In the genomic region with DNA sequence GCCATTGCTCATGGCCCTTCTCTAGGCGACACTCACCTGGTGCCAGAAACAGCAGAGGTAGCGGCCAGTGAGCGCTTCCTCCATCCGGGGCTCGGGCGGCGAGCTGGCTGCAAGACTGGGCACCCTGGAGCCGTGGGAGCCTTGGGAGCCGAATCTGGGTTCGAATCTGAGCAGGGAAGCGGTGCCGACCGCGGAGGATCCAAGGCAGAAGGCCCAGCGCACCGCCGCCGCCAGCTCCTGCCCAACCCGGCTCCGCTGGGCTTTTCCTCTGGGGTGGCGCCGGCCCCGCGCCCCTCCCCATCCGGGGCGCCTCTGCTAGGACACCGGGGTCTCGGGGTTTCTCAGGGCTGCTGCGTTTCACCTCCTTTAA, we compare ENCODE assay signal across 21 cellular contexts. TPM values are rescaled to one million over a fixed set of nuclear protein-coding genes. Genes with fewer than 3 reads are reported as not detected.
DNase-seq lines count a peak whose midpoint lies in the region; ATAC-seq, FAIRE-seq and TF ChIP-seq lines count a peak whose summit lies in the region.
"Had no signal": no experiment of that assay in that cellular context is flagged by ENCODE, and none has a peak within 500 bp of the region (broad histone marks: within the 10 kb centered on the region; RNA-seq: fewer than 3 reads in every experiment).

No MANE protein-coding gene starts in this region.

- intact Hi-C loops in right lobe of liver (cut with DNase I) (loop anchor here in 1 of 2 donors (5.0 kb wide), 1 partner anchor 215 kb away; no protein-coding TSS in a partner anchor), HepG2 (cut with micrococcal nuclease; ENCODE audit: unreplicated experiment) (loop anchor here (5.0 kb wide), 1 partner anchor 345 kb away; no protein-coding TSS in a partner anchor), right cardiac atrium (cut with DNase I) (loop anchor here in 1 of 4 donors (10.0 kb wide), 1 partner anchor 348 kb away; no protein-coding TSS in a partner anchor), ovary (cut with DNase I) (loop anchor here (2.0 to 10.0 kb wide), 4 partner anchors 158 to 345 kb away; no protein-coding TSS in a partner anchor), vagina (cut with DNase I) (no loop called here)

- WGBS in right lobe of liver (ENCODE audit: insufficient coverage, low coverage, low lambda C conversion rate, missing lambda C conversion rate): no CpG with 5 or more reads among the region's 29 CpGs
- WGBS in HepG2 (ENCODE audit: low lambda C conversion rate): 96% methylated on average over 14 of the region's 29 CpGs
- 43% methylated on average over 29 of the region's 29 CpGs for WGBS in right cardiac atrium
- 27 to 37% (median 28%) methylated on average over 22 to 29 of the region's 29 CpGs for WGBS in ovary, 3 donors

- H3K4me1 ChIP-seq in right lobe of liver: peaks cover 0 to 23% (median 3%) of the 10 kb centered on the region in 4 donors
- peaks cover 36% of the 10 kb centered on the region for H3K4me1 ChIP-seq in HepG2 (ENCODE audit: insufficient read depth, low read length)
- no peaks in the 10 kb centered on the region for H3K4me1 ChIP-seq in right cardiac atrium (ENCODE audit: control insufficient read depth, insufficient read depth, low read length)
- peaks cover 11% of the 10 kb centered on the region for H3K4me1 ChIP-seq in ovary (ENCODE audit: insufficient read depth)
- peaks cover 41% of the 10 kb centered on the region for H3K4me1 ChIP-seq in vagina

- TF ChIP-seq RAD21 in HepG2 (CRISPR knock-in tag; IDR thresholded peaks at IDR 0.05): no peak

- H3K9me3 ChIP-seq in right lobe of liver: no peaks in the 10 kb centered on the region
- no peaks in the 10 kb centered on the region for H3K9me3 ChIP-seq in HepG2 (ENCODE audit: low read length)
- H3K9me3 ChIP-seq in right cardiac atrium (ENCODE audit: control insufficient read depth, low read length): no peaks in the 10 kb centered on the region
- H3K9me3 ChIP-seq in ovary: no peaks in the 10 kb centered on the region
- no peaks in the 10 kb centered on the region for H3K9me3 ChIP-seq in vagina

- no TSS peak for BruUV-seq in HepG2 (replicated peaks; lab: Mats Ljungman, UMichigan)

- TF ChIP-seq CTCF in right lobe of liver (IDR thresholded peaks at IDR 0.05) (no peak), HepG2 (CRISPR knock-in tag; IDR thresholded peaks at IDR 0.05) (no peak), ovary (IDR thresholded peaks at IDR 0.05) (no peak), vagina (IDR thresholded peaks at IDR 0.05) (no peak)

- no peak for FAIRE-seq in HepG2 (lab: Jason Lieb, UNC)
- FAIRE-seq: A204.1, colon, GM12891, GM19239 had no signal

- H4K20me1 ChIP-seq in HepG2 (ENCODE audit: insufficient read depth, low read length): no peaks in the 10 kb centered on the region

- in situ Hi-C loops in HepG2 (cut with HindIII; ENCODE audit: extremely low pct_ligation_motif_present, low pct_unique_long_range_greater_than_20kb): loop anchor here (5.0 to 25.0 kb wide), 2 partner anchors 220 to 355 kb away; no protein-coding TSS in a partner anchor

- DNase-seq in right lobe of liver (peak in 2 of 3 donors; percentile 14 to 43), HepG2 (ENCODE audit: low spot score) (no peak), right cardiac atrium (peak in 2 of 3 donors; percentile 15 to 53), ovary (peak in 3 of 5 donors; percentile 14 to 35 (median 31)), vagina (ENCODE audit: extremely low spot score in 2 of 2) (no peak), NCI-H1694 (lab: John Stamatoyannopoulos, UW) (no peak)
- DNase-seq: activated CD8-positive, alpha-beta memory T cell treated with anti-CD3 and anti-CD28 coated beads, Interleukin-2, amount 10 ng/mL, durations not matched to agents 7 days and 5 days; activated naive CD4-positive, alpha-beta T cell treated with Interleukin-2 at 50 U/mL for 16 hours; CD4-positive, alpha-beta T cell; EL; stimulated activated naive CD4-positive, alpha-beta T cell; WERI-Rb-1 had no signal

- TF ChIP-seq POLR2A in right lobe of liver (IDR thresholded peaks at IDR 0.05): no peak
- TF ChIP-seq POLR2A in HepG2 (IDR thresholded peaks at IDR 0.05; ENCODE audit: insufficient read depth in 1 of 2, low read depth in 2 of 2, low read length in 2 of 2): no peak
- TF ChIP-seq POLR2A in ovary (IDR thresholded peaks at IDR 0.05): no peak
- TF ChIP-seq POLR2A in vagina (IDR thresholded peaks at IDR 0.05): no peak

- no peak overlapping the region for H3K27ac ChIP-seq in right lobe of liver
- H3K27ac ChIP-seq in HepG2 (ENCODE audit: extremely low read length, insufficient read depth, low read length): no peak overlapping the region
- no peak overlapping the region for H3K27ac ChIP-seq in right cardiac atrium (ENCODE audit: low read length)
- H3K27ac ChIP-seq in ovary: no peak overlapping the region
- no peak overlapping the region for H3K27ac ChIP-seq in vagina
- H3K27ac ChIP-seq: WERI-Rb-1 had no signal

- no peak overlapping the region for H3K9ac ChIP-seq in HepG2 (ENCODE audit: insufficient read depth, low read depth, low read length)

- POLR2A ChIA-PET in HepG2 (lab: Yijun Ruan, JAX): interaction anchor here (0.9 to 1.6 kb wide), 2 partner anchors 253 to 274 kb away, joined by 3 read pairs; no protein-coding TSS in a partner anchor

- no peak overlapping the region for H2AFZ ChIP-seq in HepG2 (ENCODE audit: low read length)

- no peaks in the 10 kb centered on the region for H3K36me3 ChIP-seq in right lobe of liver
- no peaks in the 10 kb centered on the region for H3K36me3 ChIP-seq in HepG2 (replicated peaks in 1 of 2; ENCODE audit: control insufficient read depth in 1 of 2, insufficient read depth in 2 of 2, low read length in 2 of 2)
- H3K36me3 ChIP-seq in ovary: no peaks in the 10 kb centered on the region
- no peaks in the 10 kb centered on the region for H3K36me3 ChIP-seq in vagina
- H3K36me3 ChIP-seq: WERI-Rb-1 had no signal

- ATAC-seq in right lobe of liver: no peak
- no peak for ATAC-seq in HepG2
- no peak for ATAC-seq in right cardiac atrium
- ATAC-seq in esophagus mucosa: no peak
- ATAC-seq in GM18907 (IDR thresholded peaks at IDR 0.05; ENCODE audit: unreplicated experiment): no peak
- ATAC-seq: activated CD8-positive, alpha-beta memory T cell treated with anti-CD3 and anti-CD28 coated beads, Interleukin-2, amount 10 ng/mL, durations not matched to agents 7 days and 5 days had no signal

- no peak overlapping the region for H3K4me2 ChIP-seq in HepG2 (ENCODE audit: low read depth, low read length)

- H3K79me2 ChIP-seq in HepG2 (ENCODE audit: insufficient read depth, low read length): peaks cover 2% of the 10 kb centered on the region

- peaks cover 0 to 46% of the 10 kb centered on the region in 2 donors for H3K27me3 ChIP-seq in right lobe of liver
- peaks cover 6 to 34% of the 10 kb centered on the region in 2 experiments for H3K27me3 ChIP-seq in HepG2 (ENCODE audit: control insufficient read depth in 1 of 2, insufficient read depth in 2 of 2, low read length in 2 of 2)
- no peaks in the 10 kb centered on the region for H3K27me3 ChIP-seq in right cardiac atrium (ENCODE audit: control insufficient read depth, insufficient read depth)
- peaks cover 8% of the 10 kb centered on the region for H3K27me3 ChIP-seq in ovary
- peaks cover 32% of the 10 kb centered on the region for H3K27me3 ChIP-seq in vagina

- no peak overlapping the region for H3K4me3 ChIP-seq in right lobe of liver
- H3K4me3 ChIP-seq in HepG2 (replicated peaks in 1 of 3; ENCODE audit: insufficient read depth in 1 of 3, low read depth in 2 of 3, low read length in 3 of 3): no peak overlapping the region
- no peak overlapping the region for H3K4me3 ChIP-seq in right cardiac atrium (ENCODE audit: low read length)
- no peak overlapping the region for H3K4me3 ChIP-seq in ovary
- peak overlapping the region; percentile 41 to 43 for H3K4me3 ChIP-seq in vagina

- CTCF ChIA-PET in HepG2 (lab: Yijun Ruan, JAX; ENCODE audit: low intra/inter-chr PET ratio, low total read pairs): interaction anchor here (1.5 to 1.9 kb wide), 2 partner anchors 343 to 357 kb away, joined by 3 to 13 read pairs; no protein-coding TSS in a partner anchor

- TF ChIP-seq EP300 in HepG2 (IDR thresholded peaks at IDR 0.05; ENCODE audit: low read depth in 2 of 2, low read length in 2 of 2): no peak
- no peak for TF ChIP-seq EP300 in HepG2 (CRISPR knock-in tag; IDR thresholded peaks at IDR 0.05; ENCODE audit: borderline replicate concordance)
- TF ChIP-seq EP300 in ovary (IDR thresholded peaks at IDR 0.05): no peak

RNA-seq across cellular contexts. Expression of a gene that starts 1.7 kb away (rescaled TPM):
- total RNA-seq in right lobe of liver (under 1 TPM; 0.06 to 0.75 (median 0.28) TPM), HepG2 (2016; rRNA removed; fragmentation: Illumina TruSeq; extraction: Trizol) (0.13 and 0.15 TPM in 2 replicates), right cardiac atrium (1 to 10 TPM; 1.1 to 2.9 (median 1.8) TPM), ovary (10 to 100 TPM in 2 of 7 donors, 1 to 10 TPM in 5; 1.1 to 17.3 (median 4.3) TPM), vagina (3.9 TPM), esophagus mucosa (0.44 TPM)
- total RNA-seq in HepG2 (2016; cell fraction: cytosol; rRNA removed; fragmentation: Illumina TruSeq; extraction: Trizol; ENCODE audit: low read depth): under 0.01 and 0.35 TPM in 2 replicates
- 0.21 and 0.24 TPM in 2 replicates for total RNA-seq in HepG2 (2016; cell fraction: insoluble cytoplasmic fraction; rRNA removed; fragmentation: Illumina TruSeq; extraction: Trizol)
- total RNA-seq in HepG2 (2016; cell fraction: membrane; rRNA removed; fragmentation: Illumina TruSeq; extraction: Trizol): 0.19 and 0.24 TPM in 2 replicates
- 0.12 and 1.1 TPM in 2 replicates for total RNA-seq in HepG2 (2016; cell fraction: nucleus; rRNA removed; fragmentation: Illumina TruSeq; extraction: Trizol)
- polyA plus RNA-seq in HepG2 (2011; rRNA removed) (0.81 and 1.5 TPM in 2 replicates), right cardiac atrium (1.9 TPM), ovary (1 to 10 TPM; 1.3 to 1.9 TPM)
- 0.96 and 1.0 TPM in 2 replicates for polyA plus RNA-seq in HepG2 (2011; cell fraction: cytosol; rRNA removed)
- 5.9 and 6.8 TPM in 2 replicates for polyA plus RNA-seq in HepG2 (2011; cell fraction: nucleus; rRNA removed)
- polyA plus RNA-seq in HepG2 (2012): 1.7 and 1.8 TPM in 2 replicates
- not detected in 2 replicates for polyA plus RNA-seq in HepG2 (2016; cell fraction: cytosol; fragmentation: Illumina TruSeq; extraction: Trizol; ENCODE audit: low read depth)
- polyA plus RNA-seq in HepG2 (2016; cell fraction: insoluble cytoplasmic fraction; fragmentation: Illumina TruSeq; extraction: Trizol; ENCODE audit: low read depth): 0.15 and 0.46 TPM in 2 replicates
- polyA plus RNA-seq in HepG2 (2016; cell fraction: membrane; fragmentation: Illumina TruSeq; extraction: Trizol; ENCODE audit: low read depth): 0.13 TPM in 1 of 2 replicates, not detected in the other
- 0.34 and 0.47 TPM in 2 replicates for polyA plus RNA-seq in HepG2 (2016; cell fraction: nucleus; fragmentation: Illumina TruSeq; extraction: Trizol; ENCODE audit: insufficient read depth, low read depth)
- polyA minus RNA-seq in HepG2 (2011; rRNA and poly(A)+ RNA removed; ENCODE audit: low replicate concordance): 0.40 TPM in 1 of 2 replicates, not detected in the other
- polyA minus RNA-seq in HepG2 (2011; cell fraction: cytosol; rRNA and poly(A)+ RNA removed): 0.79 and 1.1 TPM in 2 replicates
- polyA minus RNA-seq in HepG2 (2011; cell fraction: nucleus; rRNA and poly(A)+ RNA removed): 2.1 and 2.4 TPM in 2 replicates
- total RNA-seq: activated CD8-positive, alpha-beta memory T cell treated with anti-CD3 and anti-CD28 coated beads, Interleukin-2, amount 10 ng/mL, durations not matched to agents 7 days and 5 days; CD4-positive, alpha-beta T cell; OCI-LY7 had no signal

RNA-seq across cellular contexts. Expression of a gene that starts 46.0 kb away (rescaled TPM):
- not detected for total RNA-seq in right lobe of liver
- total RNA-seq in HepG2 (2016; rRNA removed; fragmentation: Illumina TruSeq; extraction: Trizol): not detected in 2 replicates
- not detected in 2 replicates for total RNA-seq in HepG2 (2016; cell fraction: cytosol; rRNA removed; fragmentation: Illumina TruSeq; extraction: Trizol; ENCODE audit: low read depth)
- not detected in 2 replicates for total RNA-seq in HepG2 (2016; cell fraction: insoluble cytoplasmic fraction; rRNA removed; fragmentation: Illumina TruSeq; extraction: Trizol)
- total RNA-seq in HepG2 (2016; cell fraction: membrane; rRNA removed; fragmentation: Illumina TruSeq; extraction: Trizol): not detected in 2 replicates
- not detected in 2 replicates for total RNA-seq in HepG2 (2016; cell fraction: nucleus; rRNA removed; fragmentation: Illumina TruSeq; extraction: Trizol)
- not detected in 2 replicates for polyA plus RNA-seq in HepG2 (2011; rRNA removed)
- polyA plus RNA-seq in HepG2 (2011; cell fraction: cytosol; rRNA removed): not detected in 2 replicates
- not detected in 2 replicates for polyA plus RNA-seq in HepG2 (2011; cell fraction: nucleus; rRNA removed)
- not detected in 2 replicates for polyA plus RNA-seq in HepG2 (2012)
- not detected in 2 replicates for polyA plus RNA-seq in HepG2 (2016; cell fraction: cytosol; fragmentation: Illumina TruSeq; extraction: Trizol; ENCODE audit: low read depth)
- polyA plus RNA-seq in HepG2 (2016; cell fraction: insoluble cytoplasmic fraction; fragmentation: Illumina TruSeq; extraction: Trizol; ENCODE audit: low read depth): not detected in 2 replicates
- not detected in 2 replicates for polyA plus RNA-seq in HepG2 (2016; cell fraction: membrane; fragmentation: Illumina TruSeq; extraction: Trizol; ENCODE audit: low read depth)
- polyA plus RNA-seq in HepG2 (2016; cell fraction: nucleus; fragmentation: Illumina TruSeq; extraction: Trizol; ENCODE audit: insufficient read depth, low read depth): not detected in 2 replicates
- not detected in 2 replicates for polyA minus RNA-seq in HepG2 (2011; rRNA and poly(A)+ RNA removed; ENCODE audit: low replicate concordance)
- not detected in 2 replicates for polyA minus RNA-seq in HepG2 (2011; cell fraction: cytosol; rRNA and poly(A)+ RNA removed)
- not detected in 2 replicates for polyA minus RNA-seq in HepG2 (2011; cell fraction: nucleus; rRNA and poly(A)+ RNA removed)
- total RNA-seq in right cardiac atrium: not detected
- not detected for polyA plus RNA-seq in right cardiac atrium
- not detected for total RNA-seq in ovary
- not detected for polyA plus RNA-seq in ovary
- total RNA-seq in vagina: not detected
- total RNA-seq in esophagus mucosa: not detected
- total RNA-seq: activated CD8-positive, alpha-beta memory T cell treated with anti-CD3 and anti-CD28 coated beads, Interleukin-2, amount 10 ng/mL, durations not matched to agents 7 days and 5 days; CD4-positive, alpha-beta T cell; fibroblast of lung; NCI-H460; OCI-LY7 had no signal
- polyA plus RNA-seq: fibroblast of lung had no signal

Comparison
In these comparisons a context has a peak if more than half of its experiments do, and no peak if none do; other contexts are left out.
1. DNase-seq: peak in right lobe of liver (2 of 3), right cardiac atrium (2 of 3) and ovary (3 of 5); none in HepG2 (single experiment), vagina (0 of 2) and NCI-H1694 (single experiment).
2. H3K4me3 ChIP-seq: peak in vagina (2 of 2); none in right lobe of liver (0 of 3), HepG2 (0 of 3), right cardiac atrium (single experiment) and ovary (single experiment).